Comparison of ENCODE assay signal across 1 cellular context in genomic region chr10:117601716-117602115, GRCh38.
A peak's percentile ranks its signal among the peaks of the same experiment; 100 is the strongest.
TF ChIP-seq lines count a peak whose summit lies in the region.

No MANE protein-coding gene starts in this region.

TF ChIP-seq in HepG2, 621 proteins besides CTCF, POLR2A, EP300 and RAD21 (continued from another document):
- peak; percentile 41; the same call in 1 of the 2 replicates for TF ChIP-seq CEBPB (IDR thresholded peaks at IDR 0.05; ENCODE audit: borderline replicate concordance, low read depth, low read length)
- TF ChIP-seq TGIF2 (CRISPR knock-in tag; IDR thresholded peaks at IDR 0.05) = no peak
- no peak for TF ChIP-seq ZNF564 (CRISPR knock-in tag; IDR thresholded peaks at IDR 0.05)
- TF ChIP-seq ZNF710 (CRISPR knock-in tag; IDR thresholded peaks at IDR 0.05; ENCODE audit: borderline replicate concordance) = no peak
